ENCODE assay signal across 9 cellular contexts in the genomic region with DNA sequence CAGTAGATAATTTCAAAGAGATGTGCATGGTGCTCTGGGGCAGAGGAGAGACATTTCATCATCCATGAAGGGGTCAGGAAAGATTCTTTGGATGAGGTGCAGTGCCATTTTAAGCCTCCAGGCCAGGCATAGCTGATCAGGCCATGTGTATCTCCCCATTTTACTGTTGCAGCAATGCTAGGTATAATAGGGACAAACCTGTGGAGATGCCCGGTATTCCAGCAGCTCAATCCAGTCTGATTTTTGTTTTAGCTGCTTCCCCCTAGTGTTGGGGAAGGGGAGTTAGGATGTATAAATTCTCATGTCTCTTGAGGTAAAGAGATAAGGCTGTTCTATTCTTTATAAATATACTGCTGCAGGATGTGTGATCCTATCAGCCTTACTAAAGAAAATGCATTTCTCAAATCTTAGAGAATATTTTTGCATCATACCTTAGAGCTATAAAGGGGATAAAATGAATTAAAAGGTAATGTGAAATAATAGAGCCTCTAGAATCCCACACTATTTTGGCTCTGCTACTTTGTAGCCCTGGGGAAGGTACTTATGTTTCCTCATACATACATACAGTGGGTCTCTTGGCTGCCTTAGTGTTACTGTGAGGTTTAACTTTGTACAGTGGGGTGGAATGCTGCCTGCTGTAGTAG. TPM values are rescaled to one million over a fixed set of nuclear protein-coding genes. Genes with fewer than 3 reads are reported as not detected.
DNase-seq lines count a peak whose midpoint lies in the region; FAIRE-seq and TF ChIP-seq lines count a peak whose summit lies in the region.
"Had no signal": no experiment of that assay in that cellular context is flagged by ENCODE, and none has a peak within 500 bp of the region (broad histone marks: within the 10 kb centered on the region; RNA-seq: fewer than 3 reads in every experiment).

No MANE protein-coding gene starts in this region.

- H3K4me1 ChIP-seq in GM23248 (ENCODE audit: insufficient read depth) (peaks cover 36% of the 10 kb centered on the region), kidney (ENCODE audit: control insufficient read depth in 1 of 2, insufficient read depth in 1 of 2, low read depth in 1 of 2, low read length in 2 of 2) (peaks cover 7 to 13% of the 10 kb centered on the region in 2 donors)

- peaks cover 65% of the 10 kb centered on the region for H3K36me3 Mint-ChIP-seq in activated T-helper 1 cell treated with anti-CD3 and anti-CD28 coated beads, Interleukin-12 subunit alpha, Interleukin-12 subunit beta, Interleukin-2, Interleukin-4 antibody, amounts not matched to agents 30 ng/mL and 10 ng/mL and 1 ng/mL, durations not matched to agents 14 hours and 24 hours and 36 hours (ENCODE audit: low read depth)

- peaks cover 51% of the 10 kb centered on the region for H4K20me1 ChIP-seq in GM23248 (ENCODE audit: insufficient read depth)

- in situ Hi-C loops in GM23248 (cut with MboI) = no loop called here

- 0 out of 2 replicates have a peak overlapping the region, but pooled peaks have one; percentile 22 for H3K27ac ChIP-seq in GM23248
- H3K27ac ChIP-seq in kidney (ENCODE audit: low read depth in 2 of 2, low read length in 2 of 2) = no peak overlapping the region

- H3K27me3 Mint-ChIP-seq in activated T-helper 1 cell treated with anti-CD3 and anti-CD28 coated beads, Interleukin-12 subunit alpha, Interleukin-12 subunit beta, Interleukin-2, Interleukin-4 antibody, amounts not matched to agents 30 ng/mL and 10 ng/mL and 1 ng/mL, durations not matched to agents 14 hours and 24 hours and 36 hours (ENCODE audit: insufficient read depth) = no peaks in the 10 kb centered on the region

- WGBS in GM23248 (ENCODE audit: low coverage in 1 of 2, low lambda C conversion rate in 2 of 2, missing lambda C conversion rate in 2 of 2), 2 experiments = 44 to 50% methylated on average over 1 of the region's 1 CpG

- H3K9me3 ChIP-seq in GM23248 (ENCODE audit: low read depth) = no peaks in the 10 kb centered on the region
- no peaks in the 10 kb centered on the region for H3K9me3 ChIP-seq in kidney (ENCODE audit: control insufficient read depth in 1 of 2, low read length in 2 of 2)

- intact Hi-C loops in activated T-helper 1 cell treated with anti-CD3 and anti-CD28 coated beads, Interleukin-12 subunit alpha, Interleukin-12 subunit beta, Interleukin-2, Interleukin-4 antibody, amounts not matched to agents 30 ng/mL and 10 ng/mL and 1 ng/mL, durations not matched to agents 14 hours and 24 hours and 36 hours (cut with micrococcal nuclease) = no loop called here
- intact Hi-C loops in kidney (cut with DNase I) = no loop called here

- no peaks in the 10 kb centered on the region for H3K9me2 ChIP-seq in GM23248 (ENCODE audit: insufficient read depth)

- peaks cover 52% of the 10 kb centered on the region for H3K4me1 Mint-ChIP-seq in activated T-helper 1 cell treated with anti-CD3 and anti-CD28 coated beads, Interleukin-12 subunit alpha, Interleukin-12 subunit beta, Interleukin-2, Interleukin-4 antibody, amounts not matched to agents 30 ng/mL and 10 ng/mL and 1 ng/mL, durations not matched to agents 14 hours and 24 hours and 36 hours (ENCODE audit: low read depth)

- TF ChIP-seq CTCF in AG04449 (IDR thresholded peaks at IDR 0.05; ENCODE audit: insufficient read depth, low read length, missing control alignments) = peak; percentile 42
- TF ChIP-seq CTCF in kidney (IDR thresholded peaks at IDR 0.05; ENCODE audit: borderline replicate concordance, extremely low read depth, insufficient read depth) = peak; percentile 40

- FAIRE-seq in kidney (lab: Jason Lieb, UNC) = no peak
- FAIRE-seq: islet of Langerhans had no signal

- H3K4me2 ChIP-seq in GM23248 (ENCODE audit: unreplicated experiment) = peak overlapping the region; percentile 55

- H3K27ac Mint-ChIP-seq in activated T-helper 1 cell treated with anti-CD3 and anti-CD28 coated beads, Interleukin-12 subunit alpha, Interleukin-12 subunit beta, Interleukin-2, Interleukin-4 antibody, amounts not matched to agents 30 ng/mL and 10 ng/mL and 1 ng/mL, durations not matched to agents 14 hours and 24 hours and 36 hours = peak overlapping the region; percentile 58

- H3K27me3 ChIP-seq in GM23248 (replicated peaks; ENCODE audit: insufficient read depth) = no peaks in the 10 kb centered on the region

- H3K4me3 Mint-ChIP-seq in activated T-helper 1 cell treated with anti-CD3 and anti-CD28 coated beads, Interleukin-12 subunit alpha, Interleukin-12 subunit beta, Interleukin-2, Interleukin-4 antibody, amounts not matched to agents 30 ng/mL and 10 ng/mL and 1 ng/mL, durations not matched to agents 14 hours and 24 hours and 36 hours = peak overlapping the region; percentile 94

- DNase-seq in AG04449 (ENCODE audit: low read depth, low spot score) = no peak
- peak; percentile 53 for DNase-seq in GM23248
- no peak for DNase-seq in activated T-helper 1 cell treated with anti-CD3 and anti-CD28 coated beads, Interleukin-12 subunit alpha, Interleukin-12 subunit beta, Interleukin-2, Interleukin-4 antibody, amounts not matched to agents 30 ng/mL and 10 ng/mL and 1 ng/mL, durations not matched to agents 14 hours and 24 hours and 36 hours (ENCODE audit: low spot score)
- DNase-seq in kidney = no peak
- DNase-seq in amniotic stem cell (lab: John Stamatoyannopoulos, UW) = no peak
- DNase-seq in nucleus accumbens (lab: John Stamatoyannopoulos, UW) = no peak
- no peak for DNase-seq in RPMI8226
- DNase-seq in NCI-H2081 treated with DMSO at 0.1 percent for 48 hours (lab: John Stamatoyannopoulos, UW) = no peak

- peaks cover 70% of the 10 kb centered on the region for H3K36me3 ChIP-seq in GM23248 (ENCODE audit: low read depth)
- H3K36me3 ChIP-seq in kidney (ENCODE audit: control insufficient read depth in 1 of 2, insufficient read depth in 2 of 2, low read length in 2 of 2) = peaks cover 11 to 20% of the 10 kb centered on the region in 2 donors

- peaks cover 53% of the 10 kb centered on the region for H3F3A ChIP-seq in GM23248 (ENCODE audit: insufficient read depth)

- H3K9ac ChIP-seq in GM23248 (peak overlapping the region; percentile 26; the same call in 1 of the 2 replicates), kidney (ENCODE audit: low read length in 2 of 2) (peak overlapping the region in 1 of 2 donors; percentile 3)

- no peaks in the 10 kb centered on the region for H3K9me3 Mint-ChIP-seq in activated T-helper 1 cell treated with anti-CD3 and anti-CD28 coated beads, Interleukin-12 subunit alpha, Interleukin-12 subunit beta, Interleukin-2, Interleukin-4 antibody, amounts not matched to agents 30 ng/mL and 10 ng/mL and 1 ng/mL, durations not matched to agents 14 hours and 24 hours and 36 hours

- H3K79me2 ChIP-seq in GM23248 (ENCODE audit: insufficient read depth) = peaks cover 94% of the 10 kb centered on the region

- H3K4me3 ChIP-seq in AG04449 (ENCODE audit: low read depth, low read length) (no peak overlapping the region), GM23248 (peak overlapping the region; percentile 18; the same call in 1 of the 2 replicates), kidney (ENCODE audit: low read length in 2 of 2) (no peak overlapping the region)

- no peak overlapping the region for H2AFZ ChIP-seq in GM23248

- POLR2A ChIA-PET in AG04449 (lab: Yijun Ruan, JAX) = no interaction called here

- CTCF ChIA-PET in AG04449 (lab: Yijun Ruan, JAX) = interaction anchor here (0.8 to 3.8 kb wide), 24 partner anchors 8 to 852 kb away, joined by 3 to 48 read pairs (median 5); no protein-coding TSS in a partner anchor

RNA-seq across cellular contexts. Expression of a gene that starts 5.2 kb away (rescaled TPM):
- total RNA-seq in GM23248 (2014; rRNA removed; shearing (Covaris generic)) = 155 TPM in 2 replicates
- polyA plus RNA-seq in GM23248 (2016; fragmentation: Nextera tagmentation; extraction: Ambion mirVana) (37.0 and 41.8 TPM in 2 replicates), kidney (ENCODE audit: insufficient read depth, low read depth, low replicate concordance) (53.2 TPM)
- 289 TPM in 2 replicates for total RNA-seq in activated T-helper 1 cell treated with anti-CD3 and anti-CD28 coated beads, Interleukin-12 subunit alpha, Interleukin-12 subunit beta, Interleukin-2, Interleukin-4 antibody, amounts not matched to agents 30 ng/mL and 10 ng/mL and 1 ng/mL, durations not matched to agents 14 hours and 24 hours and 36 hours
- total RNA-seq in kidney = 154 TPM
